Comparison of ENCODE assay signal across 9 cellular contexts in genomic region chr2:237686659-237687136, GRCh38. TPM values are rescaled to one million over a fixed set of nuclear protein-coding genes. Genes with fewer than 3 reads are reported as not detected.
DNase-seq lines count a peak whose midpoint lies in the region; ATAC-seq, FAIRE-seq and TF ChIP-seq lines count a peak whose summit lies in the region.
"Had no signal": no experiment of that assay in that cellular context is flagged by ENCODE, and none has a peak within 500 bp of the region (broad histone marks: within the 10 kb centered on the region; RNA-seq: fewer than 3 reads in every experiment).

No MANE protein-coding gene starts in this region.

- TF ChIP-seq CTCF in HepG2 (CRISPR knock-in tag; IDR thresholded peaks at IDR 0.05) (peak; percentile 60), right lobe of liver (IDR thresholded peaks at IDR 0.05) (no peak), WI38 (IDR thresholded peaks at IDR 0.05; ENCODE audit: low read depth, low read length) (peak; percentile 33), vagina (IDR thresholded peaks at IDR 0.05) (no peak)

- H3K4me2 ChIP-seq in HepG2 (ENCODE audit: low read depth, low read length): no peak overlapping the region

- no TSS peak for BruUV-seq in HepG2 (replicated peaks; lab: Mats Ljungman, UMichigan)

- no peak for TF ChIP-seq EP300 in HepG2 (IDR thresholded peaks at IDR 0.05; ENCODE audit: low read depth in 2 of 2, low read length in 2 of 2)
- no peak for TF ChIP-seq EP300 in HepG2 (CRISPR knock-in tag; IDR thresholded peaks at IDR 0.05; ENCODE audit: borderline replicate concordance)

- no peaks in the 10 kb centered on the region for H3K9me3 Mint-ChIP-seq in immature natural killer cell

- DNase-seq in HepG2 (ENCODE audit: low spot score) (peak; percentile 35), right lobe of liver (no peak), immature natural killer cell (no peak), vagina (ENCODE audit: extremely low spot score in 2 of 2) (no peak), HTR-8/SVneo (ENCODE audit: insufficient read length, low spot score) (no peak), HuH-7.5 (ENCODE audit: low spot score) (no peak), HK-2 (ENCODE audit: unreplicated experiment) (no peak)
- DNase-seq: kidney had no signal

- peaks cover 5 to 10% (median 7%) of the 10 kb centered on the region in 3 donors for H3K27me3 Mint-ChIP-seq in immature natural killer cell (ENCODE audit: low read depth in 3 of 3)

- intact Hi-C loops in HepG2 (cut with micrococcal nuclease; ENCODE audit: unreplicated experiment) (loop anchor here (2.0 to 5.0 kb wide), 2 partner anchors 58 to 174 kb away; no protein-coding TSS in a partner anchor), right lobe of liver (cut with DNase I) (no loop called here), vagina (cut with DNase I) (no loop called here)

- no peak for FAIRE-seq in HepG2 (lab: Jason Lieb, UNC)
- no peak for FAIRE-seq in HTR-8/SVneo (lab: Jason Lieb, UNC)
- FAIRE-seq: kidney had no signal

- no peaks in the 10 kb centered on the region for H3K79me2 ChIP-seq in HepG2 (ENCODE audit: insufficient read depth, low read length)

- in situ Hi-C loops in HepG2 (cut with HindIII; ENCODE audit: extremely low pct_ligation_motif_present, low pct_unique_long_range_greater_than_20kb): no loop called here

- no peaks in the 10 kb centered on the region for H3K36me3 Mint-ChIP-seq in immature natural killer cell

- H3K27ac Mint-ChIP-seq in immature natural killer cell: peak overlapping the region; percentile 98 to 100 (median 100)

- H3K36me3 ChIP-seq in HepG2 (replicated peaks in 1 of 2; ENCODE audit: control insufficient read depth in 1 of 2, insufficient read depth in 2 of 2, low read length in 2 of 2): no peaks in the 10 kb centered on the region
- H3K36me3 ChIP-seq in right lobe of liver: no peaks in the 10 kb centered on the region
- H3K36me3 ChIP-seq in vagina: no peaks in the 10 kb centered on the region

- peaks cover 81% of the 10 kb centered on the region for H3K4me1 ChIP-seq in HepG2 (ENCODE audit: insufficient read depth, low read length)
- peaks cover 0 to 10% (median 0%) of the 10 kb centered on the region in 4 donors for H3K4me1 ChIP-seq in right lobe of liver
- H3K4me1 ChIP-seq in vagina: peaks cover 38% of the 10 kb centered on the region

- TF ChIP-seq RAD21 in HepG2 (CRISPR knock-in tag; IDR thresholded peaks at IDR 0.05): peak; percentile 59

- no peak overlapping the region for H3K27ac ChIP-seq in HepG2 (ENCODE audit: extremely low read length, insufficient read depth, low read length)
- H3K27ac ChIP-seq in right lobe of liver: no peak overlapping the region
- peak overlapping the region; percentile 99 for H3K27ac ChIP-seq in vagina

- no peaks in the 10 kb centered on the region for H3K9me3 ChIP-seq in HepG2 (ENCODE audit: low read length)
- H3K9me3 ChIP-seq in right lobe of liver: no peaks in the 10 kb centered on the region
- H3K9me3 ChIP-seq in vagina: no peaks in the 10 kb centered on the region

- H2AFZ ChIP-seq in HepG2 (ENCODE audit: low read length): no peak overlapping the region

- H3K4me3 Mint-ChIP-seq in immature natural killer cell: peak overlapping the region in 3 of 5 donors; percentile 21 to 42 (median 25)

- H3K27me3 ChIP-seq in HepG2 (ENCODE audit: control insufficient read depth in 1 of 2, insufficient read depth in 2 of 2, low read length in 2 of 2): no peaks in the 10 kb centered on the region
- H3K27me3 ChIP-seq in right lobe of liver: no peaks in the 10 kb centered on the region
- no peaks in the 10 kb centered on the region for H3K27me3 ChIP-seq in vagina

- H3K4me3 ChIP-seq in HepG2 (replicated peaks in 1 of 3; ENCODE audit: insufficient read depth in 1 of 3, low read depth in 2 of 3, low read length in 3 of 3): no peak overlapping the region
- no peak overlapping the region for H3K4me3 ChIP-seq in right lobe of liver
- H3K4me3 ChIP-seq in WI38 (ENCODE audit: low read depth, low read length): no peak overlapping the region
- no peak overlapping the region for H3K4me3 ChIP-seq in vagina

- H4K20me1 ChIP-seq in HepG2 (ENCODE audit: insufficient read depth, low read length): no peaks in the 10 kb centered on the region

- ATAC-seq in HepG2 (peak; percentile 62), right lobe of liver (no peak)

- peaks cover 67 to 70% of the 10 kb centered on the region in 2 donors for H3K4me1 Mint-ChIP-seq in immature natural killer cell

- CTCF ChIA-PET in HepG2 (lab: Yijun Ruan, JAX; ENCODE audit: low intra/inter-chr PET ratio, low total read pairs): interaction anchor here (2.1 to 3.8 kb wide), 3 partner anchors 13 to 105 kb away, joined by 8 to 22 read pairs (median 21); no protein-coding TSS in a partner anchor

- 67% methylated on average over 10 of the region's 11 CpGs for WGBS in HepG2 (ENCODE audit: low lambda C conversion rate)
- 83% methylated on average over 6 of the region's 11 CpGs for WGBS in right lobe of liver (ENCODE audit: insufficient coverage, low coverage, low lambda C conversion rate, missing lambda C conversion rate)

- POLR2A ChIA-PET in HepG2 (lab: Yijun Ruan, JAX): interaction anchor here (0.7 kb wide), 1 partner anchor 125 kb away, joined by 4 read pairs; no protein-coding TSS in a partner anchor

- no peak overlapping the region for H3K9ac ChIP-seq in HepG2 (ENCODE audit: insufficient read depth, low read depth, low read length)

- TF ChIP-seq POLR2A in HepG2 (IDR thresholded peaks at IDR 0.05; ENCODE audit: insufficient read depth in 1 of 2, low read depth in 2 of 2, low read length in 2 of 2): no peak
- TF ChIP-seq POLR2A in right lobe of liver (IDR thresholded peaks at IDR 0.05): no peak
- no peak for TF ChIP-seq POLR2A in vagina (IDR thresholded peaks at IDR 0.05)

TF ChIP-seq in HepG2, 621 proteins besides CTCF, POLR2A, EP300 and RAD21 (continues in another document):
- TF ChIP-seq PHF21A (CRISPR knock-in tag; IDR thresholded peaks at IDR 0.05): no peak
- no peak for TF ChIP-seq ZNF740 (CRISPR knock-in tag; IDR thresholded peaks at IDR 0.05)
- no peak for TF ChIP-seq SAP130 (CRISPR knock-in tag; IDR thresholded peaks at IDR 0.05; ENCODE audit: low read depth)
- TF ChIP-seq DNMT1 (CRISPR knock-in tag; IDR thresholded peaks at IDR 0.05): no peak
- no peak for TF ChIP-seq MAFG (CRISPR knock-in tag; IDR thresholded peaks at IDR 0.05)
- TF ChIP-seq DRAP1 (CRISPR knock-in tag; IDR thresholded peaks at IDR 0.05): no peak
- 0 out of 2 replicates have a peak, but pooled peaks have one; percentile 55 for TF ChIP-seq ZNF891 (CRISPR knock-in tag; IDR thresholded peaks at IDR 0.05)
- no peak for TF ChIP-seq ZNF367 (CRISPR knock-in tag; IDR thresholded peaks at IDR 0.05; ENCODE audit: borderline replicate concordance)
- TF ChIP-seq SALL1 (CRISPR knock-in tag; IDR thresholded peaks at IDR 0.05): peak; percentile 24; the same call in 1 of the 2 replicates
- no peak for TF ChIP-seq ZNF589 (CRISPR knock-in tag; conservative IDR thresholded peaks at IDR 0.05)
- no peak for TF ChIP-seq ELF3 (CRISPR knock-in tag; IDR thresholded peaks at IDR 0.05)
- no peak for TF ChIP-seq ZNF225 (CRISPR knock-in tag; IDR thresholded peaks at IDR 0.05)
- TF ChIP-seq NCOA2 (CRISPR knock-in tag; IDR thresholded peaks at IDR 0.05): no peak
- TF ChIP-seq ZNF205 (CRISPR knock-in tag; IDR thresholded peaks at IDR 0.05): no peak
- no peak for TF ChIP-seq ZNF569 (CRISPR knock-in tag; IDR thresholded peaks at IDR 0.05; ENCODE audit: borderline replicate concordance)
- no peak for TF ChIP-seq HCFC1 (IDR thresholded peaks at IDR 0.05; ENCODE audit: low read depth, low read length)

RNA-seq across cellular contexts. Expression of gene LRRFIP1, which starts 59.3 kb away (rescaled TPM):
- 15.9 and 22.0 TPM in 2 replicates for total RNA-seq in HepG2 (2016; rRNA removed; fragmentation: Illumina TruSeq; extraction: Trizol)
- 11.0 and 11.2 TPM in 2 replicates for total RNA-seq in HepG2 (2016; cell fraction: cytosol; rRNA removed; fragmentation: Illumina TruSeq; extraction: Trizol; ENCODE audit: low read depth)
- 15.6 and 24.6 TPM in 2 replicates for total RNA-seq in HepG2 (2016; cell fraction: insoluble cytoplasmic fraction; rRNA removed; fragmentation: Illumina TruSeq; extraction: Trizol)
- total RNA-seq in HepG2 (2016; cell fraction: membrane; rRNA removed; fragmentation: Illumina TruSeq; extraction: Trizol): 18.1 and 18.4 TPM in 2 replicates
- 31.0 and 33.7 TPM in 2 replicates for total RNA-seq in HepG2 (2016; cell fraction: nucleus; rRNA removed; fragmentation: Illumina TruSeq; extraction: Trizol)
- polyA plus RNA-seq in HepG2 (2011; rRNA removed): 31.2 and 40.5 TPM in 2 replicates
- polyA plus RNA-seq in HepG2 (2011; cell fraction: cytosol; rRNA removed): 19.8 and 25.0 TPM in 2 replicates
- 43.1 TPM in 2 replicates for polyA plus RNA-seq in HepG2 (2011; cell fraction: nucleus; rRNA removed)
- polyA plus RNA-seq in HepG2 (2012): 48.6 and 68.2 TPM in 2 replicates
- 5.6 and 6.5 TPM in 2 replicates for polyA plus RNA-seq in HepG2 (2016; cell fraction: cytosol; fragmentation: Illumina TruSeq; extraction: Trizol; ENCODE audit: low read depth)
- 43.3 and 43.5 TPM in 2 replicates for polyA plus RNA-seq in HepG2 (2016; cell fraction: insoluble cytoplasmic fraction; fragmentation: Illumina TruSeq; extraction: Trizol; ENCODE audit: low read depth)
- 10.6 and 13.6 TPM in 2 replicates for polyA plus RNA-seq in HepG2 (2016; cell fraction: membrane; fragmentation: Illumina TruSeq; extraction: Trizol; ENCODE audit: low read depth)
- 55.6 and 61.1 TPM in 2 replicates for polyA plus RNA-seq in HepG2 (2016; cell fraction: nucleus; fragmentation: Illumina TruSeq; extraction: Trizol; ENCODE audit: insufficient read depth, low read depth)
- polyA minus RNA-seq in HepG2 (2011; rRNA and poly(A)+ RNA removed; ENCODE audit: low replicate concordance): 26.4 and 35.1 TPM in 2 replicates
- polyA minus RNA-seq in HepG2 (2011; cell fraction: cytosol; rRNA and poly(A)+ RNA removed): 26.2 and 26.7 TPM in 2 replicates
- polyA minus RNA-seq in HepG2 (2011; cell fraction: nucleus; rRNA and poly(A)+ RNA removed): 97.5 and 100 TPM in 2 replicates
- 10 to 100 TPM; 29.4 to 56.3 (median 49.7) TPM for total RNA-seq in right lobe of liver
- polyA plus RNA-seq in immature natural killer cell: 100 to 1,000 TPM in 1 of 3 donors, 10 to 100 TPM in 2; 62.5 to 137 (median 80.0) TPM
- 132 TPM for total RNA-seq in vagina

Comparison
In these comparisons a context has a peak if more than half of its experiments do, and no peak if none do; other contexts are left out.
1. CTCF ChIP-seq: peak in HepG2 (single experiment) and WI38 (single experiment); none in right lobe of liver (0 of 4) and vagina (0 of 3).